In the genomic region with DNA sequence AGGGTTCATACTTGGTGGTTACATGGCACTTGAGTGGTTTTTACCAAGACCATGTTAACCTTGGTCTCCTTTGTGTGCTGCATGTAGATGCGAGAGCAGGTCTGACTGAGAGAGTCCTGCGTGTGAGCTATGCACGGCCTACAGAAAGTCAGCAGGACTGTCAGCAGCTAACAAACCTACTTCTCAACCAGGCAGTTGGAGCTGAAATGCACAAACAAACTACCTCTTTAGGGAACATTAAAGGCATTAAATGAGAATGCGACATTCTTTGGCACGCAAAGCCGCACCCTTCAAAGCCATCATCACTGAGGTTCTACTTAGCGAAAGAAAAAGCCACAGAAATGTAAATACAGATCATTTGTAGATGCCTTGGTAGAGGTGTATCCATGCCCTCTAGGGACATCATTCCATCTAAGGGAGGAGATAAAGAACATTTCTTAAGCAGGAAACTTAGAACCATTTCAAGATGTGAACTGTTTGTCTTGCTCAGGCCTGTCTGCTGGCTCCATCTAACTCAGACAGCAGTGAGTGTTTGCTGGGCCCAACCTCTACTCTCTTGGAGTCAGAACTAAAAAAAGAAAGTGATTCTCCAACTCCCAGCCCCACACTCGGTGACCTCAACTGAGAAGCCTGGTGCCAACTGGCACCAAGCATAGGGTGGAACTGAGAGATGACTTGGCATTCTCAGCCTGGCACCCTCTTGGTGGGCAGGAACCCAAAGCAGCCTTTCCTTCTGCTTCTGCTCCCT, we compare ENCODE assay signal across 12 cellular contexts.
DNase-seq lines count a peak whose midpoint lies in the region; ATAC-seq and TF ChIP-seq lines count a peak whose summit lies in the region.
"Had no signal": no experiment of that assay in that cellular context is flagged by ENCODE, and none has a peak within 500 bp of the region (broad histone marks: within the 10 kb centered on the region; RNA-seq: fewer than 3 reads in every experiment).

No MANE protein-coding gene starts in this region.

- H3K4me1 Mint-ChIP-seq in activated T-helper 17 cell treated with anti-CD3 and anti-CD28 coated beads, Interleukin-2, amount 50 U/mL, for 72 hours: no peaks in the 10 kb centered on the region
- H3K4me1 Mint-ChIP-seq: activated naive CD4-positive, alpha-beta T cell treated with anti-CD3 and anti-CD28 coated beads, Interleukin-2, amount 50 U/mL, for 24 hours; natural killer cell; T-cell had no signal

- H3K27ac Mint-ChIP-seq in activated T-helper 17 cell treated with anti-CD3 and anti-CD28 coated beads, Interleukin-2, amount 50 U/mL, for 72 hours: no peak overlapping the region
- H3K27ac Mint-ChIP-seq: activated CD4-positive, alpha-beta memory T cell treated with anti-CD3 and anti-CD28 coated beads for 36 hours; activated naive CD4-positive, alpha-beta T cell treated with anti-CD3 and anti-CD28 coated beads, Interleukin-2, amount 50 U/mL, for 24 hours; natural killer cell; T-cell had no signal

- H3K4me3 ChIP-seq in esophagus squamous epithelium (no peak overlapping the region), lung (no peak overlapping the region), thyroid gland (replicated peaks in 1 of 3) (no peak overlapping the region)

- H3K4me3 Mint-ChIP-seq in activated T-helper 17 cell treated with anti-CD3 and anti-CD28 coated beads, Interleukin-2, amount 50 U/mL, for 72 hours: no peak overlapping the region
- H3K4me3 Mint-ChIP-seq: activated CD4-positive, alpha-beta memory T cell treated with anti-CD3 and anti-CD28 coated beads for 36 hours; activated naive CD4-positive, alpha-beta T cell treated with anti-CD3 and anti-CD28 coated beads, Interleukin-2, amount 50 U/mL, for 24 hours; natural killer cell; T-cell had no signal

- peaks cover 4% of the 10 kb centered on the region for H3K27me3 Mint-ChIP-seq in activated T-helper 17 cell treated with anti-CD3 and anti-CD28 coated beads, Interleukin-2, amount 50 U/mL, for 72 hours
- H3K27me3 Mint-ChIP-seq: activated CD4-positive, alpha-beta memory T cell treated with anti-CD3 and anti-CD28 coated beads for 36 hours had no signal

- DNase-seq in NCI-H2196 (lab: John Stamatoyannopoulos, UW; ENCODE audit: unreplicated experiment): peak; percentile 46
- no peak for DNase-seq in esophagus squamous epithelium (lab: John Stamatoyannopoulos, UW)
- DNase-seq in lung (ENCODE audit: low spot score): peak; percentile 70
- DNase-seq in thyroid gland: peak; percentile 89 to 93
- no peak for DNase-seq in NCI-H1417 treated with DMSO at 0.1 percent for 48 hours (lab: John Stamatoyannopoulos, UW)
- no peak for DNase-seq in NCI-H1930 (lab: John Stamatoyannopoulos, UW)
- no peak for DNase-seq in activated CD4-positive, alpha-beta T cell treated with anti-CD3 and anti-CD28 coated beads for 48 hours
- DNase-seq: activated CD4-positive, alpha-beta memory T cell treated with anti-CD3 and anti-CD28 coated beads for 36 hours; natural killer cell; T-cell had no signal

- 32 to 51% methylated on average over 7 to 8 of the region's 8 CpGs for WGBS in esophagus squamous epithelium, 2 donors
- 72 to 83% methylated on average over 8 of the region's 8 CpGs for WGBS in lung, 2 donors
- WGBS in thyroid gland, 2 donors: 84 to 89% methylated on average over 8 of the region's 8 CpGs

- H3K4me1 ChIP-seq in esophagus squamous epithelium (peaks cover 0 to 9% (median 0%) of the 10 kb centered on the region in 3 donors), lung (ENCODE audit: control insufficient read depth in 2 of 2, insufficient read depth in 2 of 2, low read length in 2 of 2) (no peaks in the 10 kb centered on the region), thyroid gland (peaks cover 10 to 14% of the 10 kb centered on the region in 2 donors)

- H3K36me3 ChIP-seq in esophagus squamous epithelium (no peaks in the 10 kb centered on the region), lung (ENCODE audit: control insufficient read depth in 2 of 2, insufficient read depth in 2 of 2, low read length in 2 of 2) (no peaks in the 10 kb centered on the region), thyroid gland (no peaks in the 10 kb centered on the region)

- H3K27ac ChIP-seq in esophagus squamous epithelium (peak overlapping the region; percentile 36 to 67 (median 58)), lung (ENCODE audit: low read depth in 1 of 2, low read length in 1 of 2) (peak overlapping the region in 1 of 2 donors; percentile 85), thyroid gland (peak overlapping the region; percentile 74 to 76 (median 74))

- no peak for TF ChIP-seq CTCF in esophagus squamous epithelium (IDR thresholded peaks at IDR 0.05)
- no peak for TF ChIP-seq CTCF in lung (IDR thresholded peaks at IDR 0.05; ENCODE audit: control extremely low read depth, extremely low read depth)
- no peak for TF ChIP-seq CTCF in thyroid gland (IDR thresholded peaks at IDR 0.05)

- ATAC-seq in lung (ENCODE audit: insufficient read depth, low FRiP score): peak; percentile 69
- no peak for ATAC-seq in activated T-helper 17 cell treated with anti-CD3 and anti-CD28 coated beads, Interleukin-2, amount 50 U/mL, for 72 hours (replicated peaks)
- ATAC-seq: natural killer cell, T-cell had no signal

- no peak for TF ChIP-seq POLR2A in esophagus squamous epithelium (IDR thresholded peaks at IDR 0.05)
- TF ChIP-seq POLR2A in thyroid gland (IDR thresholded peaks at IDR 0.05): peak in 1 of 2 donors; percentile 59

- no peaks in the 10 kb centered on the region for H3K36me3 Mint-ChIP-seq in activated T-helper 17 cell treated with anti-CD3 and anti-CD28 coated beads, Interleukin-2, amount 50 U/mL, for 72 hours (ENCODE audit: low read depth)
- H3K36me3 Mint-ChIP-seq: activated CD4-positive, alpha-beta memory T cell treated with anti-CD3 and anti-CD28 coated beads for 36 hours; activated naive CD4-positive, alpha-beta T cell treated with anti-CD3 and anti-CD28 coated beads, Interleukin-2, amount 50 U/mL, for 24 hours; natural killer cell; T-cell had no signal

- H3K9me3 Mint-ChIP-seq in activated T-helper 17 cell treated with anti-CD3 and anti-CD28 coated beads, Interleukin-2, amount 50 U/mL, for 72 hours: no peaks in the 10 kb centered on the region
- H3K9me3 Mint-ChIP-seq: activated CD4-positive, alpha-beta memory T cell treated with anti-CD3 and anti-CD28 coated beads for 36 hours; activated naive CD4-positive, alpha-beta T cell treated with anti-CD3 and anti-CD28 coated beads, Interleukin-2, amount 50 U/mL, for 24 hours; T-cell had no signal

- H3K27me3 ChIP-seq in esophagus squamous epithelium: no peaks in the 10 kb centered on the region
- H3K27me3 ChIP-seq in lung (ENCODE audit: control insufficient read depth, insufficient read depth): no peaks in the 10 kb centered on the region
- H3K27me3 ChIP-seq in thyroid gland: no peaks in the 10 kb centered on the region

- H3K9me3 ChIP-seq in esophagus squamous epithelium (no peaks in the 10 kb centered on the region), lung (ENCODE audit: control insufficient read depth in 2 of 2, insufficient read depth in 1 of 2, low read length in 1 of 2) (no peaks in the 10 kb centered on the region), thyroid gland (no peaks in the 10 kb centered on the region)

- intact Hi-C loops in esophagus squamous epithelium (cut with DNase I) (no loop called here), thyroid gland (cut with DNase I) (no loop called here)

Comparison
In these comparisons a context has a peak if more than half of its experiments do, and no peak if none do; other contexts are left out.
1. DNase-seq: peak in NCI-H2196 (single experiment), lung (single experiment) and thyroid gland (2 of 2); none in esophagus squamous epithelium (single experiment), NCI-H1417 treated with DMSO at 0.1 percent for 48 hours (single experiment), NCI-H1930 (0 of 2) and activated CD4-positive, alpha-beta T cell treated with anti-CD3 and anti-CD28 coated beads for 48 hours (single experiment).